In genomic region chr2:29936005-29936404, GRCh38 we compare ENCODE assay signal across 34 cellular contexts.
"Had no signal": no experiment of that assay in that cellular context is flagged by ENCODE, and none has a peak within 500 bp of the region (broad histone marks: within the 10 kb centered on the region; RNA-seq: fewer than 3 reads in every experiment).

No MANE protein-coding gene starts in this region.

- H3K4me3 ChIP-seq: MG63 had no signal

- H3K9ac ChIP-seq: KMS-11 had no signal

- H3K36me3 ChIP-seq: MG63 had no signal

- H3K4me2 ChIP-seq: KMS-11 had no signal

- DNase-seq: Karpas-422, Kasumi-1, MG63, MM.1S, MV-4-11, NCI-H1048, NCI-H1092, NCI-H1092 treated with DMSO at 0.1 percent for 48 hours, NCI-H1105, NCI-H1105 treated with DMSO at 0.1 percent for 48 hours, NCI-H1417 treated with DMSO at 0.1 percent for 48 hours, NCI-H1436, NCI-H1436 treated with DMSO at 0.1 percent for 48 hours, NCI-H146, NCI-H1694, NCI-H1694 treated with DMSO at 0.1 percent for 48 hours, NCI-H187, NCI-H187 treated with DMSO at 0.1 percent for 48 hours, NCI-H1930, NCI-H2029, NCI-H2029 treated with DMSO at 0.1 percent for 48 hours, NCI-H2081, NCI-H2081 treated with DMSO at 0.1 percent for 48 hours, NCI-H2107, NCI-H2171, NCI-H2171 treated with DMSO at 0.1 percent for 48 hours, NCI-H2227 treated with DMSO at 0.1 percent for 48 hours, NCI-H226, NCI-H345, NCI-H446, NCI-H510A, NCI-H510A treated with DMSO at 0.1 percent for 48 hours, NCI-H524 had no signal

- H3K9me3 ChIP-seq: MG63 had no signal

- H3K27ac ChIP-seq: KMS-11 had no signal
